Comparison of ENCODE assay signal across 8 cellular contexts in genomic region chr6:139029470-139030210, GRCh38. TPM values are rescaled to one million over a fixed set of nuclear protein-coding genes. Genes with fewer than 3 reads are reported as not detected.
DNase-seq lines count a peak whose midpoint lies in the region; ATAC-seq and TF ChIP-seq lines count a peak whose summit lies in the region.

No MANE protein-coding gene starts in this region.

- intact Hi-C loops in activated T-helper 2 cell treated with anti-CD3 and anti-CD28 coated beads, Interferon-gamma antibody, Interleukin-2, Interleukin-4, amounts not matched to agents 10 μg/mL and 5 μg/mL and 100 μg/mL, durations not matched to agents 14 hours and 24 hours and 36 hours (cut with micrococcal nuclease): loop anchor here (2.0 to 5.0 kb wide), 5 partner anchors 71 to 437 kb away; no protein-coding TSS in a partner anchor
- intact Hi-C loops in posterior vena cava (cut with DNase I): no loop called here

- ATAC-seq in GM18861 (IDR thresholded peaks at IDR 0.05; ENCODE audit: unreplicated experiment): peak; percentile 21
- peak; percentile 36 for ATAC-seq in HG03025 (IDR thresholded peaks at IDR 0.05; ENCODE audit: low FRiP score, unreplicated experiment)

- no peaks in the 10 kb centered on the region for H3K27me3 ChIP-seq in cardiac muscle cell

- peaks cover 19% of the 10 kb centered on the region for H3K4me1 Mint-ChIP-seq in activated T-helper 2 cell treated with anti-CD3 and anti-CD28 coated beads, Interferon-gamma antibody, Interleukin-2, Interleukin-4, amounts not matched to agents 10 μg/mL and 5 μg/mL and 100 μg/mL, durations not matched to agents 14 hours and 24 hours and 36 hours (ENCODE audit: low read depth)

- H3K36me3 ChIP-seq in cardiac muscle cell: no peaks in the 10 kb centered on the region

- peak overlapping the region; percentile 81 for H3K27ac ChIP-seq in cardiac muscle cell

- H3K4me1 ChIP-seq in cardiac muscle cell (ENCODE audit: low read depth): peaks cover 9% of the 10 kb centered on the region

- no peaks in the 10 kb centered on the region for H3K9me3 ChIP-seq in cardiac muscle cell (ENCODE audit: low read depth)

- H3K9me3 Mint-ChIP-seq in activated T-helper 2 cell treated with anti-CD3 and anti-CD28 coated beads, Interferon-gamma antibody, Interleukin-2, Interleukin-4, amounts not matched to agents 10 μg/mL and 5 μg/mL and 100 μg/mL, durations not matched to agents 14 hours and 24 hours and 36 hours: no peaks in the 10 kb centered on the region

- no peak for TF ChIP-seq CTCF in cardiac muscle cell (IDR thresholded peaks at IDR 0.05; ENCODE audit: low read depth, low read length)

- DNase-seq in Ammon's horn (ENCODE audit: low spot score) (peak; percentile 24), NCI-H2227 (lab: John Stamatoyannopoulos, UW; ENCODE audit: unreplicated experiment) (peak; percentile 48), cardiac muscle cell (ENCODE audit: low read depth in 1 of 2, low spot score in 1 of 2) (peak; percentile 69 to 72), posterior vena cava (ENCODE audit: low spot score) (peak; percentile 89), putamen (ENCODE audit: low spot score) (no peak)
- peak; percentile 20 for DNase-seq in activated T-helper 2 cell treated with anti-CD3 and anti-CD28 coated beads, Interferon-gamma antibody, Interleukin-2, Interleukin-4, amounts not matched to agents 10 μg/mL and 5 μg/mL and 100 μg/mL, durations not matched to agents 14 hours and 24 hours and 36 hours (ENCODE audit: low spot score)

- H3K27ac Mint-ChIP-seq in activated T-helper 2 cell treated with anti-CD3 and anti-CD28 coated beads, Interferon-gamma antibody, Interleukin-2, Interleukin-4, amounts not matched to agents 10 μg/mL and 5 μg/mL and 100 μg/mL, durations not matched to agents 14 hours and 24 hours and 36 hours: no peak overlapping the region

- H3K27me3 Mint-ChIP-seq in activated T-helper 2 cell treated with anti-CD3 and anti-CD28 coated beads, Interferon-gamma antibody, Interleukin-2, Interleukin-4, amounts not matched to agents 10 μg/mL and 5 μg/mL and 100 μg/mL, durations not matched to agents 14 hours and 24 hours and 36 hours (ENCODE audit: low read depth): no peaks in the 10 kb centered on the region

- H3K36me3 Mint-ChIP-seq in activated T-helper 2 cell treated with anti-CD3 and anti-CD28 coated beads, Interferon-gamma antibody, Interleukin-2, Interleukin-4, amounts not matched to agents 10 μg/mL and 5 μg/mL and 100 μg/mL, durations not matched to agents 14 hours and 24 hours and 36 hours (ENCODE audit: low read depth): peaks cover 20% of the 10 kb centered on the region

- H3K4me3 ChIP-seq in cardiac muscle cell: peak overlapping the region; percentile 73

- no peak overlapping the region for H3K4me3 Mint-ChIP-seq in activated T-helper 2 cell treated with anti-CD3 and anti-CD28 coated beads, Interferon-gamma antibody, Interleukin-2, Interleukin-4, amounts not matched to agents 10 μg/mL and 5 μg/mL and 100 μg/mL, durations not matched to agents 14 hours and 24 hours and 36 hours (ENCODE audit: low read depth)

RNA-seq across cellular contexts. Expression of gene ABRACL, which starts 1.1 kb away (rescaled TPM):
- total RNA-seq in activated T-helper 2 cell treated with anti-CD3 and anti-CD28 coated beads, Interferon-gamma antibody, Interleukin-2, Interleukin-4, amounts not matched to agents 10 μg/mL and 5 μg/mL and 100 μg/mL, durations not matched to agents 14 hours and 24 hours and 36 hours: 151 and 161 TPM in 2 replicates
- 9.8 and 12.0 TPM in 2 replicates for total RNA-seq in cardiac muscle cell
- 33.0 and 37.8 TPM in 2 replicates for polyA plus RNA-seq in cardiac muscle cell
- total RNA-seq in posterior vena cava: 10 to 100 TPM; 15.0 to 16.2 TPM

RNA-seq across cellular contexts. Expression of gene REPS1, which starts 41.6 kb away (rescaled TPM):
- 96.3 and 99.8 TPM in 2 replicates for total RNA-seq in activated T-helper 2 cell treated with anti-CD3 and anti-CD28 coated beads, Interferon-gamma antibody, Interleukin-2, Interleukin-4, amounts not matched to agents 10 μg/mL and 5 μg/mL and 100 μg/mL, durations not matched to agents 14 hours and 24 hours and 36 hours
- 43.9 and 49.5 TPM in 2 replicates for total RNA-seq in cardiac muscle cell
- 30.5 and 43.2 TPM in 2 replicates for polyA plus RNA-seq in cardiac muscle cell
- 10 to 100 TPM; 28.5 to 28.7 TPM for total RNA-seq in posterior vena cava
